1 cellular context compared by ENCODE assay signal in the genomic region with DNA sequence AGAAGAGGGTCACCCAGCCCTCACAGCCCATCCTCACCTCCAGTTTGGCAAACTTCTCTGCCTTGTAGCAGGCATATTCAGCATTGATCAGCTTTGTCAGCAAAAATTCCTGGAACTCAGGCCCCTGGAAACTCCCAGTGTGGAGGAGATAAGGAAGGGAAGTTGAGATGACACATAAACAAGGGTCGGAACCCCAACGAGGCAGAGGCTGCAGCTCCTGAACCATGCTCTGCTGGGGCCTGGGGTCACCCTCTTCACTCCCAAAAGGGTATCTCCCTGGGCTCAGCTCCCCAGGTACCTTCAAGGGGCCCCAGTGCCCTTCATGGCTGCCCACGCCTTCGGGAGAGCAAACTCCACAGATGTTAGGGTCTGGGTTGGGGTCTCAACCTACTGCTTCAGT.
TF ChIP-seq lines count a peak whose summit lies in the region.

No MANE protein-coding gene starts in this region.

TF ChIP-seq in K562, 482 proteins besides CTCF, POLR2A, EP300 and RAD21 (continued from another document and continues in another):
- TF ChIP-seq PBX2 (CRISPR knock-in tag; IDR thresholded peaks at IDR 0.05; ENCODE audit: low read depth) (no peak), PBX2 (tag; conservative IDR thresholded peaks at IDR 0.05; ENCODE audit: low read depth) (no peak), ZNF197 (CRISPR knock-in tag; IDR thresholded peaks at IDR 0.05; ENCODE audit: low read depth) (no peak), HMGN3 (IDR thresholded peaks at IDR 0.05; ENCODE audit: borderline replicate concordance, extremely low read depth, insufficient read length, low read depth, low read length) (no peak), PRMT5 (CRISPR knock-in tag; IDR thresholded peaks at IDR 0.05) (no peak), NKRF (IDR thresholded peaks at IDR 0.05; ENCODE audit: borderline replicate concordance) (no peak), ETV6 (IDR thresholded peaks at IDR 0.05; ENCODE audit: borderline replicate concordance in 1 of 2, low read depth in 2 of 2, low read length in 1 of 2) (no peak), ETV6 (CRISPR knock-in tag; IDR thresholded peaks at IDR 0.05; ENCODE audit: borderline replicate concordance) (no peak), NFE2 (IDR thresholded peaks at IDR 0.05; ENCODE audit: low read depth) (no peak), XRCC5 (IDR thresholded peaks at IDR 0.05; ENCODE audit: low read depth, low read length) (no peak), RHOXF2B (CRISPR knock-in tag; conservative IDR thresholded peaks at IDR 0.05) (no peak), SAP30 (IDR thresholded peaks at IDR 0.05; ENCODE audit: borderline replicate concordance, insufficient read depth, low read depth, low read length, poor library complexity, severe bottlenecking) (no peak), RBM25 (IDR thresholded peaks at IDR 0.05; ENCODE audit: low read depth, low read length, severe bottlenecking) (no peak), RFX7 (CRISPR knock-in tag; IDR thresholded peaks at IDR 0.05) (no peak), DDX20 (tag; IDR thresholded peaks at IDR 0.05; ENCODE audit: low read depth) (no peak), CBX5 (IDR thresholded peaks at IDR 0.05; ENCODE audit: borderline replicate concordance, low read depth) (no peak), HNRNPLL (IDR thresholded peaks at IDR 0.05; ENCODE audit: low read depth, low read length, poor library complexity, severe bottlenecking) (no peak), PPARD (CRISPR knock-in tag; IDR thresholded peaks at IDR 0.05) (no peak), GTF2E2 (tag; IDR thresholded peaks at IDR 0.05) (no peak), TSC22D4 (tag; IDR thresholded peaks at IDR 0.05) (no peak), ZNF512 (tag; IDR thresholded peaks at IDR 0.05) (no peak), ZNF507 (tag; conservative IDR thresholded peaks at IDR 0.05) (no peak), ZNF830 (CRISPR knock-in tag; IDR thresholded peaks at IDR 0.05) (no peak), HNRNPUL1 (IDR thresholded peaks at IDR 0.05; ENCODE audit: low read length) (no peak), TCFL5 (CRISPR knock-in tag; conservative IDR thresholded peaks at IDR 0.05) (no peak), MYC (IDR thresholded peaks at IDR 0.05; ENCODE audit: low read depth, low read length) (peak; percentile 39; the same call in 1 of the 2 replicates), MYC (CRISPR knock-in tag; IDR thresholded peaks at IDR 0.05; ENCODE audit: borderline replicate concordance, low read depth) (no peak), NRF1 (conservative IDR thresholded peaks at IDR 0.05 in 1 of 2, IDR thresholded peaks at IDR 0.05 in 1 of 2) (no peak), ZNF282 (CRISPR knock-in tag; IDR thresholded peaks at IDR 0.05) (no peak), MITF (IDR thresholded peaks at IDR 0.05) (no peak), PURB (CRISPR knock-in tag; IDR thresholded peaks at IDR 0.05; ENCODE audit: low read depth) (no peak), RUNX1 (IDR thresholded peaks at IDR 0.05; ENCODE audit: low read depth) (no peak), ZNF134 (CRISPR knock-in tag; conservative IDR thresholded peaks at IDR 0.05) (no peak), ETS2 (tag; IDR thresholded peaks at IDR 0.05; ENCODE audit: borderline replicate concordance, poor library complexity, severe bottlenecking) (no peak), NR1H2 (CRISPR knock-in tag; IDR thresholded peaks at IDR 0.05) (no peak), ZNF431 (CRISPR knock-in tag; IDR thresholded peaks at IDR 0.05) (no peak), SMC3 (conservative IDR thresholded peaks at IDR 0.05; ENCODE audit: insufficient read depth, low read depth, low read length) (no peak), ZNF561 (CRISPR knock-in tag; conservative IDR thresholded peaks at IDR 0.05) (no peak), ZNF449 (CRISPR knock-in tag; IDR thresholded peaks at IDR 0.05) (no peak), ZZZ3 (IDR thresholded peaks at IDR 0.05) (no peak), CREBBP (IDR thresholded peaks at IDR 0.05; ENCODE audit: low read depth, low read length) (no peak), DIDO1 (tag; IDR thresholded peaks at IDR 0.05; ENCODE audit: low read depth) (no peak), NR4A1 (CRISPR knock-in tag; IDR thresholded peaks at IDR 0.05) (no peak), NR4A1 (tag; IDR thresholded peaks at IDR 0.05) (no peak; the same call in 1 of the 2 replicates), ZNF707 (CRISPR knock-in tag; conservative IDR thresholded peaks at IDR 0.05) (no peak)
- TF ChIP-seq, protein P1, sequence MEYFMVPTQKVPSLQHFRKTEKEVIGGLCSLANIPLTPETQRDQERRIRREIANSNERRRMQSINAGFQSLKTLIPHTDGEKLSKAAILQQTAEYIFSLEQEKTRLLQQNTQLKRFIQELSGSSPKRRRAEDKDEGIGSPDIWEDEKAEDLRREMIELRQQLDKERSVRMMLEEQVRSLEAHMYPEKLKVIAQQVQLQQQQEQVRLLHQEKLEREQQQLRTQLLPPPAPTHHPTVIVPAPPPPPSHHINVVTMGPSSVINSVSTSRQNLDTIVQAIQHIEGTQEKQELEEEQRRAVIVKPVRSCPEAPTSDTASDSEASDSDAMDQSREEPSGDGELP (CRISPR knock-in tag; IDR thresholded peaks at IDR 0.05; ENCODE audit: borderline replicate concordance) = no peak
- TF ChIP-seq, protein P2, sequence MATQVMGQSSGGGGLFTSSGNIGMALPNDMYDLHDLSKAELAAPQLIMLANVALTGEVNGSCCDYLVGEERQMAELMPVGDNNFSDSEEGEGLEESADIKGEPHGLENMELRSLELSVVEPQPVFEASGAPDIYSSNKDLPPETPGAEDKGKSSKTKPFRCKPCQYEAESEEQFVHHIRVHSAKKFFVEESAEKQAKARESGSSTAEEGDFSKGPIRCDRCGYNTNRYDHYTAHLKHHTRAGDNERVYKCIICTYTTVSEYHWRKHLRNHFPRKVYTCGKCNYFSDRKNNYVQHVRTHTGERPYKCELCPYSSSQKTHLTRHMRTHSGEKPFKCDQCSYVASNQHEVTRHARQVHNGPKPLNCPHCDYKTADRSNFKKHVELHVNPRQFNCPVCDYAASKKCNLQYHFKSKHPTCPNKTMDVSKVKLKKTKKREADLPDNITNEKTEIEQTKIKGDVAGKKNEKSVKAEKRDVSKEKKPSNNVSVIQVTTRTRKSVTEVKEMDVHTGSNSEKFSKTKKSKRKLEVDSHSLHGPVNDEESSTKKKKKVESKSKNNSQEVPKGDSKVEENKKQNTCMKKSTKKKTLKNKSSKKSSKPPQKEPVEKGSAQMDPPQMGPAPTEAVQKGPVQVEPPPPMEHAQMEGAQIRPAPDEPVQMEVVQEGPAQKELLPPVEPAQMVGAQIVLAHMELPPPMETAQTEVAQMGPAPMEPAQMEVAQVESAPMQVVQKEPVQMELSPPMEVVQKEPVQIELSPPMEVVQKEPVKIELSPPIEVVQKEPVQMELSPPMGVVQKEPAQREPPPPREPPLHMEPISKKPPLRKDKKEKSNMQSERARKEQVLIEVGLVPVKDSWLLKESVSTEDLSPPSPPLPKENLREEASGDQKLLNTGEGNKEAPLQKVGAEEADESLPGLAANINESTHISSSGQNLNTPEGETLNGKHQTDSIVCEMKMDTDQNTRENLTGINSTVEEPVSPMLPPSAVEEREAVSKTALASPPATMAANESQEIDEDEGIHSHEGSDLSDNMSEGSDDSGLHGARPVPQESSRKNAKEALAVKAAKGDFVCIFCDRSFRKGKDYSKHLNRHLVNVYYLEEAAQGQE (CRISPR knock-in tag; IDR thresholded peaks at IDR 0.05; ENCODE audit: low read depth) = no peak
- TF ChIP-seq, protein P3, sequence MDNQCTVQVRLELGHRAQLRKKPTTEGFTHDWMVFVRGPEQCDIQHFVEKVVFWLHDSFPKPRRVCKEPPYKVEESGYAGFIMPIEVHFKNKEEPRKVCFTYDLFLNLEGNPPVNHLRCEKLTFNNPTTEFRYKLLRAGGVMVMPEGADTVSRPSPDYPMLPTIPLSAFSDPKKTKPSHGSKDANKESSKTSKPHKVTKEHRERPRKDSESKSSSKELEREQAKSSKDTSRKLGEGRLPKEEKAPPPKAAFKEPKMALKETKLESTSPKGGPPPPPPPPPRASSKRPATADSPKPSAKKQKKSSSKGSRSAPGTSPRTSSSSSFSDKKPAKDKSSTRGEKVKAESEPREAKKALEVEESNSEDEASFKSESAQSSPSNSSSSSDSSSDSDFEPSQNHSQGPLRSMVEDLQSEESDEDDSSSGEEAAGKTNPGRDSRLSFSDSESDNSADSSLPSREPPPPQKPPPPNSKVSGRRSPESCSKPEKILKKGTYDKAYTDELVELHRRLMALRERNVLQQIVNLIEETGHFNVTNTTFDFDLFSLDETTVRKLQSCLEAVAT (IDR thresholded peaks at IDR 0.05) = no peak
- TF ChIP-seq, protein P4, sequence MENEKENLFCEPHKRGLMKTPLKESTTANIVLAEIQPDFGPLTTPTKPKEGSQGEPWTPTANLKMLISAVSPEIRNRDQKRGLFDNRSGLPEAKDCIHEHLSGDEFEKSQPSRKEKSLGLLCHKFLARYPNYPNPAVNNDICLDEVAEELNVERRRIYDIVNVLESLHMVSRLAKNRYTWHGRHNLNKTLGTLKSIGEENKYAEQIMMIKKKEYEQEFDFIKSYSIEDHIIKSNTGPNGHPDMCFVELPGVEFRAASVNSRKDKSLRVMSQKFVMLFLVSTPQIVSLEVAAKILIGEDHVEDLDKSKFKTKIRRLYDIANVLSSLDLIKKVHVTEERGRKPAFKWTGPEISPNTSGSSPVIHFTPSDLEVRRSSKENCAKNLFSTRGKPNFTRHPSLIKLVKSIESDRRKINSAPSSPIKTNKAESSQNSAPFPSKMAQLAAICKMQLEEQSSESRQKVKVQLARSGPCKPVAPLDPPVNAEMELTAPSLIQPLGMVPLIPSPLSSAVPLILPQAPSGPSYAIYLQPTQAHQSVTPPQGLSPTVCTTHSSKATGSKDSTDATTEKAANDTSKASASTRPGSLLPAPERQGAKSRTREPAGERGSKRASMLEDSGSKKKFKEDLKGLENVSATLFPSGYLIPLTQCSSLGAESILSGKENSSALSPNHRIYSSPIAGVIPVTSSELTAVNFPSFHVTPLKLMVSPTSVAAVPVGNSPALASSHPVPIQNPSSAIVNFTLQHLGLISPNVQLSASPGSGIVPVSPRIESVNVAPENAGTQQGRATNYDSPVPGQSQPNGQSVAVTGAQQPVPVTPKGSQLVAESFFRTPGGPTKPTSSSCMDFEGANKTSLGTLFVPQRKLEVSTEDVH (IDR thresholded peaks at IDR 0.05; ENCODE audit: low read depth, partially characterized antibody) = no peak
